ENCODE assay signal across 30 cellular contexts in the genomic region with DNA sequence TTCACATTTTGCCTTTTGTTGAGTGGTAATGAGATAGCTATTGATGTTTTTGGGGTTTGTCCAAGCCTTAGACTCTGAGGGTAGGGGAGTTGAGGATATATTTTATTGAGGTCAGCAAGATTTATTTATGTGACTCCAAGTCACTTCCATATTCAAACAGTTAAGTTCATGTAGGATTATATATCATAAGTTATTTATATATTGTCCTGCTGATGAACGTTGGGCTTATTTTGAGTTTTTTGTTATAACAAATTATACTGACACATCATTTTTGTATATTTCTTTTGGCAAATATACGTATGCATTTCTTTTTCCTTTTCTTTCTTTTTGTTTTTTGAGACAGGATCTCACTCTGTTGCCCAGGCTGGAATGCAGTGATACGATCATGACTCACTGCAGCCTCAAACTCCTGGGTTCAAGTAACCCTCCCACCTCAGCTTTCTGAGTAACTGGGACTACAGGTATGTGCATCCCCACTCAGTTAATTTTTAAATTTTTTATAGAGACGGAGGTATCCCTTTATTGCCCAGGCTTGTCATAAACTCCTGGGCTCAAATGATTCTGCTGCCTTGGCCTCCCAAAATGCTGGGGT. TPM values are rescaled to one million over a fixed set of nuclear protein-coding genes. Genes with fewer than 3 reads are reported as not detected.
"Had no signal": no experiment of that assay in that cellular context is flagged by ENCODE, and none has a peak within 500 bp of the region (broad histone marks: within the 10 kb centered on the region; RNA-seq: fewer than 3 reads in every experiment).

No MANE protein-coding gene starts in this region.

- H3K27me3 ChIP-seq: body of pancreas, gastroesophageal sphincter, neutrophil, ovary, right atrium auricular region had no signal

- H3K4me1 ChIP-seq: body of pancreas, gastroesophageal sphincter, prostate gland, right atrium auricular region, tibial artery had no signal

- ATAC-seq: activated T-cell treated with anti-CD3 and anti-CD28 coated beads, Interleukin-2, amount 50 U/mL, for 4 hours; body of pancreas; gastroesophageal sphincter; left cardiac atrium had no signal

- H3K27ac ChIP-seq: body of pancreas, gastroesophageal sphincter, neutrophil, ovary, prostate gland, right atrium auricular region, tibial artery had no signal

- H3K9me3 ChIP-seq: body of pancreas, gastroesophageal sphincter, neutrophil, ovary, prostate gland, right atrium auricular region, tibial artery had no signal

- H3K36me3 ChIP-seq: gastroesophageal sphincter, neutrophil, ovary, prostate gland, right atrium auricular region, tibial artery had no signal

- DNase-seq: activated CD4-positive, alpha-beta T cell treated with anti-CD3 and anti-CD28 coated beads for 1 hour; activated CD4-positive, alpha-beta T cell treated with anti-CD3 and anti-CD28 coated beads, Interleukin-2, amount 50 U/mL, for 4 hours; activated CD8-positive, alpha-beta memory T cell treated with anti-CD3 and anti-CD28 coated beads, Interleukin-2, amount 50 U/mL, for 48 hours; activated naive CD4-positive, alpha-beta T cell treated with Interleukin-2 at 50 U/mL for 16 hours; activated naive CD8-positive, alpha-beta T cell treated with anti-CD3 and anti-CD28 coated beads for 36 hours; activated T-cell treated with anti-CD3 and anti-CD28 coated beads, Interleukin-2, amount 50 U/mL, for 4 hours; amniotic stem cell; body of pancreas; caudate nucleus; effector CD4-positive, alpha-beta T cell; erythroblast; head of caudate nucleus; hypothalamus; left cardiac atrium; mesenchymal stem cell; ovary; stimulated activated CD4-positive, alpha-beta T cell treated with anti-CD3 and anti-CD28 coated beads, Interleukin-1b, Interleukin-23, amount 100 ng/mL, for 48 hours; T-helper 9 cell; tibial artery had no signal

- H3K4me3 ChIP-seq: body of pancreas, gastroesophageal sphincter, ovary, prostate gland, right atrium auricular region, tibial artery had no signal

RNA-seq across cellular contexts. Expression of gene IL12B, which starts 23.5 kb away (rescaled TPM):
- total RNA-seq: activated CD8-positive, alpha-beta memory T cell treated with anti-CD3 and anti-CD28 coated beads for 36 hours; activated naive CD8-positive, alpha-beta T cell treated with anti-CD3 and anti-CD28 coated beads for 36 hours; activated T-cell treated with anti-CD3 and anti-CD28 coated beads, Interleukin-2, amount 50 U/mL, for 4 hours; body of pancreas; gastroesophageal sphincter; left cardiac atrium; lower leg skin; mononuclear cell; myocyte; ovary; prostate gland; right atrium auricular region; skeletal muscle tissue; T-helper 1 cell treated with Interleukin-12 subunit alpha and Interleukin-12 subunit beta and Interleukin-4 antibody, amounts not matched to agents 30 ng/mL and 1 ng/mL, for 36 hours; ureter had no signal
- polyA plus RNA-seq: ovary had no signal
